Comparison of ENCODE assay signal across 7 cellular contexts in the genomic region with DNA sequence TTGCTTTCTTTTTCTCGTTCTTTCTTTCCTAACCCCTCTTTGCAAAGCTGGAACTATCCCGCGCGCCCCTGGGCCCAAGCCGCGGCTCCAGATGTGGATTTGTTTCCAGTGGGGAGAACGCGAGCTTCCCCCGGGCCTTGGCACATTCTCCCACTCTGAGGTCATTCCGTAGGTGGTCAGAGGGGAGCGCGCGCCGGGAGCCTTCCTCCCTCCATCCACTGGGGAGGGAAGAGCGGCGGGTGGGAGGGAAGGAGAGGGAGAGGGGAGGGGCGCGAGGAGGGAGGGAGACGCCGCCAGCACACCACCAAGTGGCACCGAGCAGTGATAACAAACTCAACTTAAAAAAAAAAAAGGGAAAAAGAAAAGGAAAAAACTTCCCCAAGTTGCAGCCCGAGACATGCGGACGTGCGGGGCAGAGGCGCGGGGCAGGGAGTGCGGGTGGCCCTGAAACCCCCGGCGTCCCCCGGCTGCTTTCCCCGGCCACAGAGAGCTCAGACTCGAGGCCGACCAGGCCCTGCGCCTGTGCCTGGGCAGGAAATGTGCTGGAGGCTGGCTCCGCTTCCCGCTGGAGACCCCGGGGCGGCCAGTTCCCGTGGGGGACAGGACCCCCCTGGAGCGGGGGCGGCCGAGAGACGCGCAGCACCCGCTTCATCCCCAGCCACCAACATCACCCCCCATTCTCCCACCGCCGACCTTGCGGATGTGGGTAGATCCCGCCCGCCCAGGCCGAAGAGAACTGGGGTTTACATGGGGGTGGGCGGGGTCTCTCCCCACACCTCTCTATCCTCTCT. TPM values are rescaled to one million over a fixed set of nuclear protein-coding genes. Genes with fewer than 3 reads are reported as not detected.
A peak's percentile ranks its signal among the peaks of the same experiment; 100 is the strongest.
DNase-seq lines count a peak whose midpoint lies in the region; TF ChIP-seq lines count a peak whose summit lies in the region.

No MANE protein-coding gene starts in this region.

- DNase-seq in GDM1 (lab: John Stamatoyannopoulos, UW) (peak; percentile 31), LoVo (ENCODE audit: low spot score) (peak; percentile 79), lower leg skin (ENCODE audit: low spot score in 2 of 2) (peak; percentile 69 to 96), NCI-H187 treated with DMSO at 0.1 percent for 48 hours (lab: John Stamatoyannopoulos, UW) (no peak)
- peak; percentile 16 for DNase-seq in effector CD4-positive, alpha-beta T cell
- peak; percentile 54 for DNase-seq in stimulated activated CD8-positive, alpha-beta memory T cell treated with anti-CD3 and anti-CD28 coated beads, Interleukin-4, amount 100 ng/mL, for 48 hours

- intact Hi-C loops in lower leg skin (cut with DNase I; ENCODE audit: low total_unique reads), result loop anchor here (10.0 kb wide), 1 partner anchor 430 kb away; no protein-coding TSS in a partner anchor

- 0% methylated on average over 49 to 53 of the region's 53 CpGs for WGBS in lower leg skin, 2 donors

- TF ChIP-seq POLR2A in lower leg skin (IDR thresholded peaks at IDR 0.05), result no peak

- H3K4me3 ChIP-seq in WI38 (ENCODE audit: low read depth, low read length) (peak overlapping the region; percentile 90), lower leg skin (ENCODE audit: low read depth, poor library complexity, severe bottlenecking) (peak overlapping the region; percentile 55)

- TF ChIP-seq CTCF in WI38 (IDR thresholded peaks at IDR 0.05; ENCODE audit: low read depth, low read length) (no peak), lower leg skin (IDR thresholded peaks at IDR 0.05) (no peak)

RNA-seq across cellular contexts. Expression of a gene that starts 3.1 kb away (rescaled TPM):
- total RNA-seq in lower leg skin, result 10 to 100 TPM; 10.9 to 16.1 (median 12.6) TPM
